ENCODE assay signal across 8 cellular contexts in the genomic region with DNA sequence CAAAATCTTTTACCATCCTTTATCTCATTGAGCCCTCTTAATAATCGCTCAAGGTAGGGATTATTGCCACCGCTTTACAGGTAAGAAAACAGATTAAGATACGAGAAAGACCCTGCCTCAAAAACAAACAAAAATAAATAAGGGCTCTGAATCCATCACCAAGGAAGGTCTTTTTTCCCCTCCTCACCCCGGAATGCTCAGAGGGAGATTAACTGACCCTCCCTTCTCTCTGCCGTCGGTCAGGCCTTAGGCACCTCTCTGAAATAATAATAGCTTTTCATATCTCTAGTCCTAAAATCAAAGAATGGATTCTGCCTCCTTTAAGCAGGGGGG. TPM values are rescaled to one million over a fixed set of nuclear protein-coding genes. Genes with fewer than 3 reads are reported as not detected.
A peak's percentile ranks its signal among the peaks of the same experiment; 100 is the strongest.
DNase-seq lines count a peak whose midpoint lies in the region; ATAC-seq, FAIRE-seq and TF ChIP-seq lines count a peak whose summit lies in the region.

No MANE protein-coding gene starts in this region.

- no peak for DNase-seq in activated CD8-positive, alpha-beta memory T cell treated with anti-CD3 and anti-CD28 coated beads, Interleukin-2, amount 10 ng/mL, durations not matched to agents 7 days and 5 days
- DNase-seq in activated CD8-positive, alpha-beta memory T cell treated with anti-CD3 and anti-CD28 coated beads, Interleukin-2, amount 50 U/mL, for 48 hours: no peak
- DNase-seq in astrocyte (ENCODE audit: low read depth): no peak
- no peak for DNase-seq in right lobe of liver
- DNase-seq in thyroid gland: no peak
- DNase-seq in NCI-H524 treated with DMSO at 0.1 percent for 48 hours (lab: John Stamatoyannopoulos, UW): no peak
- no peak for DNase-seq in COLO668 (lab: John Stamatoyannopoulos, UW; ENCODE audit: unreplicated experiment)

- H3K27me3 ChIP-seq in astrocyte (ENCODE audit: insufficient read depth, low read length) (no peaks in the 10 kb centered on the region), right lobe of liver (no peaks in the 10 kb centered on the region), thyroid gland (no peaks in the 10 kb centered on the region)

- H3K4me1 Mint-ChIP-seq in activated CD8-positive, alpha-beta memory T cell treated with anti-CD3 and anti-CD28 coated beads, Interleukin-2, amount 10 ng/mL, durations not matched to agents 7 days and 5 days: peaks cover 18% of the 10 kb centered on the region
- H3K4me1 Mint-ChIP-seq in astrocyte (ENCODE audit: low read depth, unreplicated experiment): peaks cover 10% of the 10 kb centered on the region

- H3K4me1 ChIP-seq in astrocyte (ENCODE audit: insufficient read depth, low read length) (peaks cover 18% of the 10 kb centered on the region), right lobe of liver (peaks cover 0 to 14% (median 4%) of the 10 kb centered on the region in 4 donors), thyroid gland (peaks cover 16 to 19% of the 10 kb centered on the region in 2 donors)

- H3K27ac Mint-ChIP-seq in activated CD8-positive, alpha-beta memory T cell treated with anti-CD3 and anti-CD28 coated beads, Interleukin-2, amount 10 ng/mL, durations not matched to agents 7 days and 5 days: peak overlapping the region; percentile 92
- peak overlapping the region; percentile 94 for H3K27ac Mint-ChIP-seq in astrocyte (ENCODE audit: unreplicated experiment)

- H3K9ac ChIP-seq in astrocyte (ENCODE audit: low read length): peak overlapping the region; percentile 83

- TF ChIP-seq POLR2A in right lobe of liver (IDR thresholded peaks at IDR 0.05): no peak
- no peak for TF ChIP-seq POLR2A in thyroid gland (IDR thresholded peaks at IDR 0.05)

- H3K4me3 Mint-ChIP-seq in activated CD8-positive, alpha-beta memory T cell treated with anti-CD3 and anti-CD28 coated beads, Interleukin-2, amount 10 ng/mL, durations not matched to agents 7 days and 5 days: peak overlapping the region; percentile 88
- H3K4me3 Mint-ChIP-seq in astrocyte (ENCODE audit: unreplicated experiment): peak overlapping the region; percentile 94

- WGBS in right lobe of liver (ENCODE audit: insufficient coverage, low coverage, low lambda C conversion rate, missing lambda C conversion rate): 2% methylated on average over 6 of the region's 6 CpGs
- 5 to 8% methylated on average over 6 of the region's 6 CpGs for WGBS in thyroid gland, 2 donors

- no peak for TF ChIP-seq CTCF in astrocyte (IDR thresholded peaks at IDR 0.05; ENCODE audit: insufficient read depth, low read depth, low read length)
- no peak for TF ChIP-seq CTCF in right lobe of liver (IDR thresholded peaks at IDR 0.05)
- no peak for TF ChIP-seq CTCF in thyroid gland (IDR thresholded peaks at IDR 0.05)

- intact Hi-C loops in right lobe of liver (cut with DNase I) (no loop called here), thyroid gland (cut with DNase I) (loop anchor here (10.0 kb wide), 1 partner anchor 197 kb away; the partner anchor contains the start of genes TM7SF2 and ZNHIT2)

- peak overlapping the region; percentile 56 for H3K27ac ChIP-seq in astrocyte (ENCODE audit: low read depth, low read length)
- H3K27ac ChIP-seq in right lobe of liver: peak overlapping the region in 2 of 3 donors; percentile 52 to 57
- peak overlapping the region; percentile 12 to 85 (median 76) for H3K27ac ChIP-seq in thyroid gland

- peaks cover 2% of the 10 kb centered on the region for H3K36me3 Mint-ChIP-seq in activated CD8-positive, alpha-beta memory T cell treated with anti-CD3 and anti-CD28 coated beads, Interleukin-2, amount 10 ng/mL, durations not matched to agents 7 days and 5 days
- H3K36me3 Mint-ChIP-seq in astrocyte (ENCODE audit: low read depth, unreplicated experiment): peaks cover 2% of the 10 kb centered on the region

- H3K9me3 ChIP-seq in astrocyte (ENCODE audit: insufficient read depth, low read depth, low read length): no peaks in the 10 kb centered on the region
- H3K9me3 ChIP-seq in right lobe of liver: no peaks in the 10 kb centered on the region
- H3K9me3 ChIP-seq in thyroid gland: no peaks in the 10 kb centered on the region

- H3K27me3 Mint-ChIP-seq in activated CD8-positive, alpha-beta memory T cell treated with anti-CD3 and anti-CD28 coated beads, Interleukin-2, amount 10 ng/mL, durations not matched to agents 7 days and 5 days: no peaks in the 10 kb centered on the region
- no peaks in the 10 kb centered on the region for H3K27me3 Mint-ChIP-seq in astrocyte (ENCODE audit: low read depth, unreplicated experiment)

- H3K79me2 ChIP-seq in astrocyte (ENCODE audit: insufficient read depth, low read length): peaks cover 21% of the 10 kb centered on the region

- FAIRE-seq in astrocyte (lab: Jason Lieb, UNC): no peak

- no peaks in the 10 kb centered on the region for H3K36me3 ChIP-seq in astrocyte (ENCODE audit: insufficient read depth, low read length)
- H3K36me3 ChIP-seq in right lobe of liver: peaks cover 0 to 18% (median 5%) of the 10 kb centered on the region in 4 donors
- peaks cover 15 to 16% of the 10 kb centered on the region in 2 donors for H3K36me3 ChIP-seq in thyroid gland

- H3K4me3 ChIP-seq in astrocyte (ENCODE audit: insufficient read depth, low read depth, low read length) (peak overlapping the region; percentile 60), right lobe of liver (peak overlapping the region; percentile 32 to 91 (median 48)), thyroid gland (replicated peaks in 1 of 3) (peak overlapping the region in 2 of 3 donors; percentile 10 to 37)

- CTCF ChIA-PET in activated CD8-positive, alpha-beta memory T cell treated with anti-CD3 and anti-CD28 coated beads, Interleukin-2, amount 10 ng/mL, durations not matched to agents 7 days and 5 days (lab: Charles Lee): interaction anchor here (1.0 to 2.1 kb wide), 4 partner anchors 23 to 201 kb away, joined by 3 to 9 read pairs (median 4); no protein-coding TSS in a partner anchor

- no peaks in the 10 kb centered on the region for H4K20me1 ChIP-seq in astrocyte (ENCODE audit: insufficient read depth, low read length)

- ATAC-seq in activated CD8-positive, alpha-beta memory T cell treated with anti-CD3 and anti-CD28 coated beads, Interleukin-2, amount 10 ng/mL, durations not matched to agents 7 days and 5 days: no peak
- no peak for ATAC-seq in right lobe of liver
- ATAC-seq in GM21390 (IDR thresholded peaks at IDR 0.05; ENCODE audit: unreplicated experiment): no peak

- peak overlapping the region; percentile 65 for H2AFZ ChIP-seq in astrocyte (ENCODE audit: low read depth, low read length)

- no peaks in the 10 kb centered on the region for H3K9me3 Mint-ChIP-seq in activated CD8-positive, alpha-beta memory T cell treated with anti-CD3 and anti-CD28 coated beads, Interleukin-2, amount 10 ng/mL, durations not matched to agents 7 days and 5 days (ENCODE audit: low read depth)
- H3K9me3 Mint-ChIP-seq in astrocyte (ENCODE audit: unreplicated experiment): no peaks in the 10 kb centered on the region

- H3K4me2 ChIP-seq in astrocyte (ENCODE audit: low read length): peak overlapping the region; percentile 92

RNA-seq across cellular contexts. Expression of gene ATG2A, which starts 0.6 kb away (rescaled TPM):
- total RNA-seq in activated CD8-positive, alpha-beta memory T cell treated with anti-CD3 and anti-CD28 coated beads, Interleukin-2, amount 10 ng/mL, durations not matched to agents 7 days and 5 days: 10 to 100 TPM; 27.3 to 27.9 TPM
- total RNA-seq in astrocyte (21.4 and 21.8 TPM in 2 replicates), right lobe of liver (10 to 100 TPM; 26.4 to 42.9 (median 32.2) TPM), thyroid gland (10 to 100 TPM; 19.5 to 43.1 (median 36.7) TPM)

RNA-seq across cellular contexts. Expression of gene PPP2R5B, which starts 6.9 kb away (rescaled TPM):
- 10 to 100 TPM; 11.7 to 12.3 TPM for total RNA-seq in activated CD8-positive, alpha-beta memory T cell treated with anti-CD3 and anti-CD28 coated beads, Interleukin-2, amount 10 ng/mL, durations not matched to agents 7 days and 5 days
- 22.5 and 24.1 TPM in 2 replicates for total RNA-seq in astrocyte
- total RNA-seq in right lobe of liver: 10 to 100 TPM in 1 of 6 experiments, 1 to 10 TPM in 5; 6.8 to 12.6 (median 8.9) TPM
- 10 to 100 TPM; 14.8 to 30.1 (median 21.7) TPM for total RNA-seq in thyroid gland

RNA-seq across cellular contexts. Expression of gene GPHA2, which starts 18.1 kb away (rescaled TPM):
- not detected for total RNA-seq in activated CD8-positive, alpha-beta memory T cell treated with anti-CD3 and anti-CD28 coated beads, Interleukin-2, amount 10 ng/mL, durations not matched to agents 7 days and 5 days
- total RNA-seq in astrocyte (not detected in 2 replicates), right lobe of liver (under 1 TPM in 1 of 6 experiments, not detected in 5; 0.46 TPM), thyroid gland (under 1 TPM in 1 of 4 donors, not detected in 3; 0.94 TPM)

RNA-seq across cellular contexts. Expression of gene EHD1, which starts 39.2 kb away (rescaled TPM):
- 100 to 1,000 TPM; 149 to 155 TPM for total RNA-seq in activated CD8-positive, alpha-beta memory T cell treated with anti-CD3 and anti-CD28 coated beads, Interleukin-2, amount 10 ng/mL, durations not matched to agents 7 days and 5 days
- total RNA-seq in astrocyte (182 and 201 TPM in 2 replicates), right lobe of liver (10 to 100 TPM; 18.8 to 36.1 (median 26.3) TPM), thyroid gland (10 to 100 TPM; 53.5 to 90.7 (median 67.4) TPM)

RNA-seq across cellular contexts. Expression of gene MAJIN, which starts 54.3 kb away (rescaled TPM):
- total RNA-seq in activated CD8-positive, alpha-beta memory T cell treated with anti-CD3 and anti-CD28 coated beads, Interleukin-2, amount 10 ng/mL, durations not matched to agents 7 days and 5 days: not detected
- total RNA-seq in astrocyte: not detected in 2 replicates
- total RNA-seq in right lobe of liver: under 1 TPM in 2 of 6 experiments, not detected in 4; 0.33 to 0.86 TPM
- under 1 TPM in 1 of 4 donors, not detected in 3; 0.27 TPM for total RNA-seq in thyroid gland
